In the genomic region with DNA sequence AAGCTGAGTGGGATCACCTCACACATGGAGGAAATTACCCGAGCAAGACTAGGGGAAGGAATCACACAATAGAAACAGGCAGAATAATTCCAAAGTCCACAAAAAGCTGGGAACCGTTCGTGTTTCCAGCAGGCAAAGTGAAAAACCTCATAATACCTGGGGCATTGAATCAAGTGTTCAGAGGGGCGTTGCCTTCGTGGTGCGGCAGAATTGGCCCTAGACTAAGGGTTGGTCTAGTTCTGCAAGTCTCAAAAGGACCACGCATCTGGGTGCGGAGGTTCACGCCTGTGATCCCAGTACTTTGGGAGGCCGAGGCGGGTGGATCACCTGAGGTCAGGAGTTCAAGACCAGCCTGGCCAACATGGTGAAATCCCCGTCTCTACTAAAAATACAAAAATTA, we compare ENCODE assay signal across 10 cellular contexts. TPM values are rescaled to one million over a fixed set of nuclear protein-coding genes. Genes with fewer than 3 reads are reported as not detected.
"Had no signal": no experiment of that assay in that cellular context is flagged by ENCODE, and none has a peak within 500 bp of the region (broad histone marks: within the 10 kb centered on the region; RNA-seq: fewer than 3 reads in every experiment).

No MANE protein-coding gene starts in this region.

RNA-seq across cellular contexts. Expression of gene OCM, which starts 23.4 kb away (rescaled TPM):
- total RNA-seq: activated CD4-positive, alpha-beta T cell treated with anti-CD3 and anti-CD28 coated beads, Interleukin-2, amount 10 ng/mL, durations not matched to agents 24 days and 14 days; activated CD8-positive, alpha-beta memory T cell treated with anti-CD3 and anti-CD28 coated beads for 36 hours; activated CD8-positive, alpha-beta T cell treated with anti-CD3 and anti-CD28 coated beads for 36 hours; activated naive CD8-positive, alpha-beta T cell treated with anti-CD3 and anti-CD28 coated beads for 36 hours; activated T-helper 17 cell treated with anti-CD3 and anti-CD28 coated beads, Interleukin-2, amount 50 U/mL, for 72 hours; ascending aorta; cardiac muscle cell; RPMI7951; SJCRH30 had no signal
- polyA plus RNA-seq: adipose tissue had no signal
